In the genomic region with DNA sequence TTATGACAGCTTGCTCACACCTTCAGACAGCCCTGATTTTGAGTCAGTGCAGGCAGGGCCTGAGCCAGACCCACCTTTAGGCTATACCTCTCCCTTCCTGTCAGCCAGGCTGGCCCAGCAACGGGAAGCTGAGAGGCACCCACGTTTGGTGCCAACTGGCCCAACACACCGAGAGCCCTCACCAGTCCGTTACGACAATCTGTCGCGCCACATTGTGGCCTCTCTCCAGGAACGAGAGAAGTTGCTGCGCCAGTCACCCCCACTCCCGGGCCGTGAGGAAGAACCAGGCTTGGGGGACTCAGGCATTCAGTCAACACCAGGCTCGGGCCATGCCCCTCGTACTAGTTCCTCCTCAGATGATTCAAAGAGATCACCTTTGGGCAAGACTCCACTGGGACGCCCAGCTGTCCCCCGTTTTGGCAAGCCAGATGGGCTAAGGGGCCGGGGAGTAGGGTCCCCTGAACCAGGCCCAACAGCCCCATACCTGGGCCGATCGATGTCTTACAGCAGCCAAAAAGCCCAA, we compare ENCODE assay signal across 1 cellular context.
TF ChIP-seq lines count a peak whose summit lies in the region.

No MANE protein-coding gene starts in this region.

TF ChIP-seq in H1, 55 proteins besides CTCF, POLR2A, EP300 and RAD21:
- TF ChIP-seq TAF7 (optimal IDR thresholded peaks at IDR 0.05; ENCODE audit: borderline replicate concordance, low read depth, low read length): no peak
- TF ChIP-seq TCF12 (IDR thresholded peaks at IDR 0.05; ENCODE audit: low read depth, low read length): no peak
